25 cellular contexts compared by ENCODE assay signal in genomic region chr10:86508217-86508616, GRCh38. TPM values are rescaled to one million over a fixed set of nuclear protein-coding genes. Genes with fewer than 3 reads are reported as not detected.
A peak's percentile ranks its signal among the peaks of the same experiment; 100 is the strongest.
DNase-seq lines count a peak whose midpoint lies in the region; ATAC-seq and TF ChIP-seq lines count a peak whose summit lies in the region.
"Had no signal": no experiment of that assay in that cellular context is flagged by ENCODE, and none has a peak within 500 bp of the region (broad histone marks: within the 10 kb centered on the region; RNA-seq: fewer than 3 reads in every experiment).

No MANE protein-coding gene starts in this region.

- H3K4me3 ChIP-seq in cardiac muscle cell (no peak overlapping the region), right cardiac atrium (ENCODE audit: low read length) (no peak overlapping the region), OCI-LY7 (ENCODE audit: low read depth, low read length, poor library complexity, severe bottlenecking) (peak overlapping the region; percentile 55), mesodermal cell (ENCODE audit: extremely low read depth, insufficient read depth, low read length, poor library complexity, severe bottlenecking) (no peak overlapping the region), psoas muscle (no peak overlapping the region)
- H3K4me3 ChIP-seq: GM12878, MG63, Peyer's patch had no signal

- DNase-seq in cardiac muscle cell (ENCODE audit: low read depth in 1 of 2, low spot score in 1 of 2), result no peak
- DNase-seq in right cardiac atrium, result no peak
- DNase-seq in OCI-LY7 (ENCODE audit: low spot score), result no peak
- no peak for DNase-seq in psoas muscle
- DNase-seq in NCI-H524 treated with DMSO at 0.1 percent for 48 hours (lab: John Stamatoyannopoulos, UW), result no peak
- no peak for DNase-seq in GF-D8 (lab: John Stamatoyannopoulos, UW)
- DNase-seq in LoVo (ENCODE audit: low spot score), result no peak
- DNase-seq: CD4-positive, alpha-beta memory T cell; COR-L47; DMS53; HCEC 1CT; Kasumi-1; MG63; NCI-H1105 treated with DMSO at 0.1 percent for 48 hours; NCI-H146; NCI-H1930; NCI-H2107; NCI-H446; NCI-H526; OCI-M1; Peyer's patch; SHP77 treated with DMSO at 0.1 percent for 48 hours had no signal

- 94% methylated on average over 6 of the region's 6 CpGs for WGBS in right cardiac atrium
- 94 to 96% methylated on average over 6 of the region's 6 CpGs for whole genome bisulfite sequencing in mesodermal cell (ENCODE audit: insufficient coverage in 2 of 2), 2 experiments
- 89 to 95% (median 92%) methylated on average over 6 of the region's 6 CpGs for WGBS in psoas muscle, 3 donors

- H3K9me3 ChIP-seq in cardiac muscle cell (ENCODE audit: low read depth) (no peaks in the 10 kb centered on the region), right cardiac atrium (ENCODE audit: control insufficient read depth, low read length) (no peaks in the 10 kb centered on the region), OCI-LY7 (ENCODE audit: low read length) (no peaks in the 10 kb centered on the region), mesodermal cell (ENCODE audit: control insufficient read depth, low read length) (no peaks in the 10 kb centered on the region), psoas muscle (no peaks in the 10 kb centered on the region)
- H3K9me3 ChIP-seq: MG63, Peyer's patch had no signal

- intact Hi-C loops in right cardiac atrium (cut with DNase I), result no loop called here
- intact Hi-C loops in OCI-LY7 (cut with micrococcal nuclease; ENCODE audit: unreplicated experiment), result no loop called here
- intact Hi-C loops in psoas muscle (cut with DNase I), result no loop called here

- H3K27me3 ChIP-seq in cardiac muscle cell (no peaks in the 10 kb centered on the region), right cardiac atrium (ENCODE audit: control insufficient read depth, insufficient read depth) (no peaks in the 10 kb centered on the region), psoas muscle (ENCODE audit: insufficient read depth in 3 of 3, low read length in 2 of 3) (no peaks in the 10 kb centered on the region)
- H3K27me3 ChIP-seq: MG63, Peyer's patch had no signal

- peak overlapping the region; percentile 17 for H3K27ac ChIP-seq in cardiac muscle cell
- no peak overlapping the region for H3K27ac ChIP-seq in right cardiac atrium (ENCODE audit: low read length)
- H3K27ac ChIP-seq in OCI-LY7 (ENCODE audit: low read depth, low read length, poor library complexity, severe bottlenecking), result peak overlapping the region; percentile 84
- peak overlapping the region; percentile 57 for H3K27ac ChIP-seq in mesodermal cell (ENCODE audit: low read depth, low read length, severe bottlenecking)
- H3K27ac ChIP-seq in psoas muscle, result peak overlapping the region; percentile 42
- H3K27ac ChIP-seq: 22Rv1, Peyer's patch had no signal

- CTCF ChIA-PET in OCI-LY7 (lab: Charles Lee; ENCODE audit: unreplicated experiment), result no interaction called here

- H3K36me3 ChIP-seq in cardiac muscle cell (peaks cover 2% of the 10 kb centered on the region), OCI-LY7 (ENCODE audit: insufficient read depth, low read length) (peaks cover 89% of the 10 kb centered on the region), mesodermal cell (ENCODE audit: control insufficient read depth, insufficient read depth, low read length) (peaks cover 54% of the 10 kb centered on the region), psoas muscle (ENCODE audit: insufficient read depth in 1 of 2, low read depth in 1 of 2) (peaks cover 0 to 7% of the 10 kb centered on the region in 2 donors)

- peaks cover 21% of the 10 kb centered on the region for H4K20me1 ChIP-seq in OCI-LY7 (ENCODE audit: insufficient read depth, low read length)

- peaks cover 100% of the 10 kb centered on the region for H3K79me2 ChIP-seq in OCI-LY7 (ENCODE audit: insufficient read depth, low read depth, low read length)

- H3K4me2 ChIP-seq in OCI-LY7 (ENCODE audit: low read length), result peak overlapping the region; percentile 80

- H3K4me1 ChIP-seq in cardiac muscle cell (ENCODE audit: low read depth) (no peaks in the 10 kb centered on the region), right cardiac atrium (ENCODE audit: control insufficient read depth, insufficient read depth, low read length) (peaks cover 2% of the 10 kb centered on the region), OCI-LY7 (ENCODE audit: insufficient read depth, low read length, poor library complexity, severe bottlenecking) (peaks cover 74% of the 10 kb centered on the region), mesodermal cell (ENCODE audit: control insufficient read depth, insufficient read depth, low read length, poor library complexity, severe bottlenecking) (peaks cover 18% of the 10 kb centered on the region), psoas muscle (peaks cover 63% of the 10 kb centered on the region)

- POLR2A ChIA-PET in OCI-LY7 (lab: Charles Lee), result interaction anchor here (0.6 to 3.1 kb wide), 10 partner anchors 9 to 560 kb away, joined by 3 to 15 read pairs (median 4); partner anchors contain the start of gene WAPL

- BruUV-seq in OCI-LY7 (replicated peaks; lab: Mats Ljungman, UMichigan), result no TSS peak

- no peak overlapping the region for H2AFZ ChIP-seq in OCI-LY7 (ENCODE audit: low read length)

- ATAC-seq in right cardiac atrium (no peak), psoas muscle (no peak)

- TF ChIP-seq CTCF in cardiac muscle cell (IDR thresholded peaks at IDR 0.05; ENCODE audit: low read depth, low read length) (no peak), OCI-LY7 (conservative IDR thresholded peaks at IDR 0.05; ENCODE audit: low read length) (no peak), psoas muscle (IDR thresholded peaks at IDR 0.05) (no peak)

- no peaks in the 10 kb centered on the region for H3K9me2 ChIP-seq in OCI-LY7 (ENCODE audit: insufficient read depth, low read length)

RNA-seq across cellular contexts. Expression of gene WAPL, which starts 13.4 kb away (rescaled TPM):
- total RNA-seq in cardiac muscle cell (19.9 and 27.9 TPM in 2 replicates), right cardiac atrium (10 to 100 TPM; 21.9 to 26.7 (median 22.9) TPM), OCI-LY7 (2022) (68.7 and 75.7 TPM in 2 replicates), psoas muscle (10 to 100 TPM; 31.5 to 42.4 (median 39.7) TPM)
- polyA plus RNA-seq in cardiac muscle cell (15.2 and 22.9 TPM in 2 replicates), right cardiac atrium (10.9 TPM), psoas muscle (10 to 100 TPM; 20.0 to 63.7 (median 22.4) TPM)
- total RNA-seq in OCI-LY7 (2014; rRNA removed; shearing (Covaris generic)), result 51.1 and 56.6 TPM in 2 replicates
- 27.9 TPM for polyA plus RNA-seq in mesodermal cell (2013, experiment 1 of 2)
- 31.4 TPM for polyA plus RNA-seq in mesodermal cell (2013, experiment 2 of 2)
